Comparison of ENCODE assay signal across 20 cellular contexts in the genomic region with DNA sequence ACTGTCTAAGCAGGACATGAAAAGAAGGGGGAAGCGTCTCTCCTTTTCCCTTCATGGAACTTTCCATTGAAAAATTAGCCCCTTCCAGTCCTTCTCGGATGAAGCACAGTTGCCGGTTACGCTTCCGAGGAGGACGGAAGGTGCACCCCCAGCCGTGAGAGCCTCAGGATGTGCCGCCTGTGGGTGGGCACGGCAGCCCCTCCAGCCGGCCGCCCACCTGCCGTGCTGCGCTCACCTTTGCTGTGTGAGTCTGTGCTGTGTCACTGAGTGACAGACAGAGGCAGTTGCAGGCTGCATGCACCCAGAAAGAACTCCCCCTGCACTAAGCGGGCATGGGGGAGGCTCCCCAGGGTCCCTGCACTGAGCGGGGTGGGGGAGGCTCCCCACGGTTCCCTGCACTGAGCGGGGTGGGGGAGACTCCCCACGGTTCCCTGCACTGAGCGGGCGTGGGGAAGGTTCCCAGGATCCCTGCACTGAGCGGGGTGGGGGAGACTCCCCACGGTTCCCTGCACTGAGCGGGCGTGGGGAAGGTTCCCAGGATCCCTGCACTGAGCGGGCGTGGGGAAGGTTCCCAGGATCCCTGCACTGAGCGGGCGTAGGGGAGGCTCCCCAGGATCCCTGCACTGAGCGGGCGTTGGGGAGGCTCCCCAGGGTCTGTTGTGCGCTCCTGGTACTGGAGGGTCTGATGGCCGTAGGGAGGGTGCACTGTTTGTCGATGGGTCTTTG.
DNase-seq lines count a peak whose midpoint lies in the region; ATAC-seq and TF ChIP-seq lines count a peak whose summit lies in the region.
"Had no signal": no experiment of that assay in that cellular context is flagged by ENCODE, and none has a peak within 500 bp of the region (broad histone marks: within the 10 kb centered on the region; RNA-seq: fewer than 3 reads in every experiment).

No MANE protein-coding gene starts in this region.

- intact Hi-C loops in activated naive CD4-positive, alpha-beta T cell treated with anti-CD3 and anti-CD28 coated beads for 36 hours (cut with micrococcal nuclease) = no loop called here
- intact Hi-C loops in spleen (cut with DNase I; ENCODE audit: low total_unique reads) = no loop called here
- intact Hi-C loops in activated T-helper 1 cell treated with anti-CD3 and anti-CD28 coated beads, Interleukin-12 subunit alpha, Interleukin-12 subunit beta, Interleukin-2, Interleukin-4 antibody, amounts not matched to agents 30 ng/mL and 10 ng/mL and 1 ng/mL, durations not matched to agents 14 hours and 24 hours and 36 hours (cut with micrococcal nuclease) = no loop called here

- peaks cover 0 to 4% of the 10 kb centered on the region in 2 donors for H3K36me3 Mint-ChIP-seq in activated naive CD4-positive, alpha-beta T cell treated with anti-CD3 and anti-CD28 coated beads, Interleukin-2, amount 50 U/mL, for 72 hours
- H3K36me3 Mint-ChIP-seq in activated naive CD4-positive, alpha-beta T cell treated with anti-CD3 and anti-CD28 coated beads for 36 hours (ENCODE audit: low read depth) = peaks cover 11% of the 10 kb centered on the region
- peaks cover 5% of the 10 kb centered on the region for H3K36me3 Mint-ChIP-seq in activated T-helper 1 cell treated with anti-CD3 and anti-CD28 coated beads, Interleukin-12 subunit alpha, Interleukin-12 subunit beta, Interleukin-2, Interleukin-4 antibody, amounts not matched to agents 30 ng/mL and 10 ng/mL and 1 ng/mL, durations not matched to agents 14 hours and 24 hours and 36 hours (ENCODE audit: low read depth)
- H3K36me3 Mint-ChIP-seq: activated naive CD8-positive, alpha-beta T cell had no signal

- no peaks in the 10 kb centered on the region for H3K27me3 ChIP-seq in H7 (ENCODE audit: control insufficient read depth, insufficient read depth, low read length)
- no peaks in the 10 kb centered on the region for H3K27me3 ChIP-seq in brain microvascular endothelial cell (replicated peaks)
- H3K27me3 ChIP-seq in spleen (replicated peaks in 1 of 7) = no peaks in the 10 kb centered on the region

- no peaks in the 10 kb centered on the region for H3K4me1 ChIP-seq in spleen

- H3K27ac Mint-ChIP-seq in activated naive CD4-positive, alpha-beta T cell treated with anti-CD3 and anti-CD28 coated beads, Interleukin-2, amount 50 U/mL, for 72 hours = peak overlapping the region; percentile 74 to 82
- H3K27ac Mint-ChIP-seq in activated naive CD4-positive, alpha-beta T cell treated with anti-CD3 and anti-CD28 coated beads for 36 hours = no peak overlapping the region
- no peak overlapping the region for H3K27ac Mint-ChIP-seq in activated T-helper 1 cell treated with anti-CD3 and anti-CD28 coated beads, Interleukin-12 subunit alpha, Interleukin-12 subunit beta, Interleukin-2, Interleukin-4 antibody, amounts not matched to agents 30 ng/mL and 10 ng/mL and 1 ng/mL, durations not matched to agents 14 hours and 24 hours and 36 hours
- H3K27ac Mint-ChIP-seq: CD14-positive monocyte; dendritic cell treated with granulocyte-macrophage colony-stimulating factor and Interleukin-4, amounts not matched to agents 40 ng/mL and 50 ng/mL, for 4 days; naive B cell had no signal

- H3K27me3 Mint-ChIP-seq in activated naive CD4-positive, alpha-beta T cell treated with anti-CD3 and anti-CD28 coated beads for 36 hours (ENCODE audit: low read depth) = no peaks in the 10 kb centered on the region
- H3K27me3 Mint-ChIP-seq in activated T-helper 1 cell treated with anti-CD3 and anti-CD28 coated beads, Interleukin-12 subunit alpha, Interleukin-12 subunit beta, Interleukin-2, Interleukin-4 antibody, amounts not matched to agents 30 ng/mL and 10 ng/mL and 1 ng/mL, durations not matched to agents 14 hours and 24 hours and 36 hours (ENCODE audit: insufficient read depth) = no peaks in the 10 kb centered on the region
- H3K27me3 Mint-ChIP-seq: activated naive CD8-positive, alpha-beta T cell; dendritic cell treated with granulocyte-macrophage colony-stimulating factor and Interleukin-4, amounts not matched to agents 40 ng/mL and 50 ng/mL, for 4 days; memory B cell; naive B cell had no signal

- H3K9me3 ChIP-seq in spleen = no peaks in the 10 kb centered on the region
- H3K9me3 ChIP-seq: SK-N-SH had no signal

- no peaks in the 10 kb centered on the region for H3K9me3 Mint-ChIP-seq in activated naive CD4-positive, alpha-beta T cell treated with anti-CD3 and anti-CD28 coated beads, Interleukin-2, amount 50 U/mL, for 72 hours
- H3K9me3 Mint-ChIP-seq in activated naive CD4-positive, alpha-beta T cell treated with anti-CD3 and anti-CD28 coated beads for 36 hours = no peaks in the 10 kb centered on the region
- H3K9me3 Mint-ChIP-seq in activated T-helper 1 cell treated with anti-CD3 and anti-CD28 coated beads, Interleukin-12 subunit alpha, Interleukin-12 subunit beta, Interleukin-2, Interleukin-4 antibody, amounts not matched to agents 30 ng/mL and 10 ng/mL and 1 ng/mL, durations not matched to agents 14 hours and 24 hours and 36 hours = no peaks in the 10 kb centered on the region
- H3K9me3 Mint-ChIP-seq: dendritic cell treated with granulocyte-macrophage colony-stimulating factor and Interleukin-4, amounts not matched to agents 40 ng/mL and 50 ng/mL, for 4 days; memory B cell; naive B cell had no signal

- CTCF ChIA-PET in activated naive CD4-positive, alpha-beta T cell treated with anti-CD3 and anti-CD28 coated beads for 36 hours (lab: Charles Lee) = no interaction called here

- TF ChIP-seq CTCF in brain microvascular endothelial cell (IDR thresholded peaks at IDR 0.05; ENCODE audit: low read depth, low read length, missing control alignments) = no peak
- no peak for TF ChIP-seq CTCF in spleen (IDR thresholded peaks at IDR 0.05 in 8 of 11, conservative IDR thresholded peaks at IDR 0.05 in 3 of 11)

- no peak for TF ChIP-seq POLR2A in spleen (IDR thresholded peaks at IDR 0.05)

- H3K36me3 ChIP-seq in H7 (replicated peaks; ENCODE audit: control insufficient read depth, insufficient read depth, low read length) (peaks cover 14% of the 10 kb centered on the region), brain microvascular endothelial cell (replicated peaks) (peaks cover 16% of the 10 kb centered on the region), spleen (peaks cover 0 to 100% (median 57%) of the 10 kb centered on the region in 6 donors)

- H3K27ac ChIP-seq in brain microvascular endothelial cell (peak overlapping the region; percentile 58), spleen (no peak overlapping the region)
- H3K27ac ChIP-seq: parathyroid adenoma had no signal

- peaks cover 3% of the 10 kb centered on the region for H3K4me1 Mint-ChIP-seq in activated naive CD4-positive, alpha-beta T cell treated with anti-CD3 and anti-CD28 coated beads for 36 hours (ENCODE audit: low read depth)
- H3K4me1 Mint-ChIP-seq in activated T-helper 1 cell treated with anti-CD3 and anti-CD28 coated beads, Interleukin-12 subunit alpha, Interleukin-12 subunit beta, Interleukin-2, Interleukin-4 antibody, amounts not matched to agents 30 ng/mL and 10 ng/mL and 1 ng/mL, durations not matched to agents 14 hours and 24 hours and 36 hours (ENCODE audit: low read depth) = peaks cover 7% of the 10 kb centered on the region
- H3K4me1 Mint-ChIP-seq: CD14-positive monocyte, memory B cell had no signal

- H3K4me3 ChIP-seq in H7 (ENCODE audit: insufficient read depth, low read depth, low read length) (no peak overlapping the region), brain microvascular endothelial cell (ENCODE audit: low read depth, low read length) (no peak overlapping the region), spleen (no peak overlapping the region)

- in situ Hi-C loops in brain microvascular endothelial cell (cut with HindIII; ENCODE audit: low pct_ligation_motif_present, low sequenced_read_pairs) = no loop called here

- no peak for ATAC-seq in activated naive CD4-positive, alpha-beta T cell treated with anti-CD3 and anti-CD28 coated beads, Interleukin-2, amount 50 U/mL, for 72 hours

- WGBS in spleen, 5 donors = 93 to 96% (median 94%) methylated on average over 23 to 33 of the region's 33 CpGs

- no peak overlapping the region for H3K4me3 Mint-ChIP-seq in activated naive CD4-positive, alpha-beta T cell treated with anti-CD3 and anti-CD28 coated beads for 36 hours
- no peak overlapping the region for H3K4me3 Mint-ChIP-seq in activated T-helper 1 cell treated with anti-CD3 and anti-CD28 coated beads, Interleukin-12 subunit alpha, Interleukin-12 subunit beta, Interleukin-2, Interleukin-4 antibody, amounts not matched to agents 30 ng/mL and 10 ng/mL and 1 ng/mL, durations not matched to agents 14 hours and 24 hours and 36 hours
- H3K4me3 Mint-ChIP-seq: activated naive CD8-positive, alpha-beta T cell; CD14-positive monocyte; dendritic cell treated with granulocyte-macrophage colony-stimulating factor and Interleukin-4, amounts not matched to agents 40 ng/mL and 50 ng/mL, for 4 days; naive B cell had no signal

- DNase-seq in activated naive CD4-positive, alpha-beta T cell treated with anti-CD3 and anti-CD28 coated beads, Interleukin-2, amount 50 U/mL, for 72 hours (ENCODE audit: low spot score in 2 of 2) = no peak
- no peak for DNase-seq in activated naive CD4-positive, alpha-beta T cell treated with anti-CD3 and anti-CD28 coated beads for 36 hours
- DNase-seq in H7 (peak; percentile 62), brain microvascular endothelial cell (no peak), spleen (peak; percentile 54), NCI-H146 treated with DMSO at 0.1 percent for 48 hours (lab: John Stamatoyannopoulos, UW; ENCODE audit: unreplicated experiment) (no peak), medulla oblongata (ENCODE audit: extremely low spot score) (no peak)
- DNase-seq in activated T-helper 1 cell treated with anti-CD3 and anti-CD28 coated beads, Interleukin-12 subunit alpha, Interleukin-12 subunit beta, Interleukin-2, Interleukin-4 antibody, amounts not matched to agents 30 ng/mL and 10 ng/mL and 1 ng/mL, durations not matched to agents 14 hours and 24 hours and 36 hours (ENCODE audit: low spot score) = no peak
- DNase-seq: ACHN, KG1, naive B cell, NCI-H1048, NCI-H2029 treated with DMSO at 0.1 percent for 48 hours, NCI-H446 treated with DMSO at 0.1 percent for 48 hours had no signal

Comparison
In these comparisons a context has a peak if more than half of its experiments do, and no peak if none do; other contexts are left out.
1. H3K27ac Mint-ChIP-seq: peak in activated naive CD4-positive, alpha-beta T cell treated with anti-CD3 and anti-CD28 coated beads, Interleukin-2, amount 50 U/mL, for 72 hours (2 of 2); none in activated naive CD4-positive, alpha-beta T cell treated with anti-CD3 and anti-CD28 coated beads for 36 hours (single experiment) and activated T-helper 1 cell treated with anti-CD3 and anti-CD28 coated beads, Interleukin-12 subunit alpha, Interleukin-12 subunit beta, Interleukin-2, Interleukin-4 antibody, amounts not matched to agents 30 ng/mL and 10 ng/mL and 1 ng/mL, durations not matched to agents 14 hours and 24 hours and 36 hours (single experiment).
2. DNase-seq: peak in H7 (single experiment) and spleen (single experiment); none in activated naive CD4-positive, alpha-beta T cell treated with anti-CD3 and anti-CD28 coated beads, Interleukin-2, amount 50 U/mL, for 72 hours (0 of 2), activated naive CD4-positive, alpha-beta T cell treated with anti-CD3 and anti-CD28 coated beads for 36 hours (single experiment), brain microvascular endothelial cell (single experiment), activated T-helper 1 cell treated with anti-CD3 and anti-CD28 coated beads, Interleukin-12 subunit alpha, Interleukin-12 subunit beta, Interleukin-2, Interleukin-4 antibody, amounts not matched to agents 30 ng/mL and 10 ng/mL and 1 ng/mL, durations not matched to agents 14 hours and 24 hours and 36 hours (single experiment), NCI-H146 treated with DMSO at 0.1 percent for 48 hours (single experiment) and medulla oblongata (single experiment).